25 cellular contexts compared by ENCODE assay signal in genomic region chr1:239126881-239127280, GRCh38.
DNase-seq lines count a peak whose midpoint lies in the region; ATAC-seq, FAIRE-seq and TF ChIP-seq lines count a peak whose summit lies in the region.
"Had no signal": no experiment of that assay in that cellular context is flagged by ENCODE, and none has a peak within 500 bp of the region (broad histone marks: within the 10 kb centered on the region; RNA-seq: fewer than 3 reads in every experiment).

No MANE protein-coding gene starts in this region.

- no peak overlapping the region for H3K4me3 ChIP-seq in A549
- no peak overlapping the region for H3K4me3 ChIP-seq in HUES48 (ENCODE audit: low read depth, low read length)
- H3K4me3 ChIP-seq: ascending aorta, colonic mucosa, lower lobe of right lung, thoracic aorta had no signal

- H3K9me3 Mint-ChIP-seq in activated T-helper 17 cell treated with anti-CD3 and anti-CD28 coated beads, Interleukin-2, amount 50 U/mL, for 72 hours: no peaks in the 10 kb centered on the region
- H3K9me3 Mint-ChIP-seq in activated naive CD8-positive, alpha-beta T cell treated with anti-CD3 and anti-CD28 coated beads, Interleukin-2, amount 50 U/mL, for 24 hours: peaks cover 5% of the 10 kb centered on the region
- H3K9me3 Mint-ChIP-seq: activated CD8-positive, alpha-beta T cell treated with anti-CD3 and anti-CD28 coated beads for 36 hours had no signal

- H3K27ac ChIP-seq in A549 (no peak overlapping the region), HUES48 (ENCODE audit: low read depth, low read length) (peak overlapping the region; percentile 73)
- H3K27ac ChIP-seq: ascending aorta, colonic mucosa, lower lobe of right lung, thoracic aorta had no signal

- H3K27ac Mint-ChIP-seq in activated T-helper 17 cell treated with anti-CD3 and anti-CD28 coated beads, Interleukin-2, amount 50 U/mL, for 72 hours: no peak overlapping the region
- H3K27ac Mint-ChIP-seq in activated naive CD8-positive, alpha-beta T cell treated with anti-CD3 and anti-CD28 coated beads, Interleukin-2, amount 50 U/mL, for 24 hours: no peak overlapping the region
- H3K27ac Mint-ChIP-seq: activated B cell treated with CpG ODN at 0.5 μM for 24 hours; activated CD8-positive, alpha-beta T cell treated with anti-CD3 and anti-CD28 coated beads for 36 hours; activated naive CD4-positive, alpha-beta T cell treated with anti-CD3 and anti-CD28 coated beads, Interleukin-2, amount 10 ng/mL, durations not matched to agents 7 days and 5 days; T-helper 17 cell had no signal

- 49% methylated on average over 3 of the region's 3 CpGs for WGBS in A549 (ENCODE audit: missing lambda C conversion rate)

- TF ChIP-seq POLR2A in A549 (IDR thresholded peaks at IDR 0.05; ENCODE audit: low read length): no peak

- TF ChIP-seq CTCF in A549 (IDR thresholded peaks at IDR 0.05): no peak

- H3K27me3 Mint-ChIP-seq in activated T-helper 17 cell treated with anti-CD3 and anti-CD28 coated beads, Interleukin-2, amount 50 U/mL, for 72 hours: no peaks in the 10 kb centered on the region
- no peaks in the 10 kb centered on the region for H3K27me3 Mint-ChIP-seq in activated naive CD8-positive, alpha-beta T cell treated with anti-CD3 and anti-CD28 coated beads, Interleukin-2, amount 50 U/mL, for 24 hours
- H3K27me3 Mint-ChIP-seq: activated B cell treated with CpG ODN at 0.5 μM for 24 hours; activated CD8-positive, alpha-beta T cell treated with anti-CD3 and anti-CD28 coated beads for 36 hours; activated naive CD4-positive, alpha-beta T cell treated with anti-CD3 and anti-CD28 coated beads, Interleukin-2, amount 10 ng/mL, durations not matched to agents 7 days and 5 days; T-helper 17 cell had no signal

- no peaks in the 10 kb centered on the region for H3K4me1 Mint-ChIP-seq in activated T-helper 17 cell treated with anti-CD3 and anti-CD28 coated beads, Interleukin-2, amount 50 U/mL, for 72 hours
- H3K4me1 Mint-ChIP-seq in activated naive CD8-positive, alpha-beta T cell treated with anti-CD3 and anti-CD28 coated beads, Interleukin-2, amount 50 U/mL, for 24 hours: no peaks in the 10 kb centered on the region
- H3K4me1 Mint-ChIP-seq: activated B cell treated with CpG ODN at 0.5 μM for 24 hours; activated naive CD4-positive, alpha-beta T cell treated with anti-CD3 and anti-CD28 coated beads, Interleukin-2, amount 10 ng/mL, durations not matched to agents 7 days and 5 days; T-helper 17 cell had no signal

- H3K4me2 ChIP-seq in A549: no peak overlapping the region

- ATAC-seq in A549: no peak
- ATAC-seq in activated T-helper 17 cell treated with anti-CD3 and anti-CD28 coated beads, Interleukin-2, amount 50 U/mL, for 72 hours (replicated peaks): no peak
- no peak for ATAC-seq in activated naive CD8-positive, alpha-beta T cell treated with anti-CD3 and anti-CD28 coated beads, Interleukin-2, amount 50 U/mL, for 24 hours
- ATAC-seq: activated CD8-positive, alpha-beta T cell treated with anti-CD3 and anti-CD28 coated beads for 36 hours; lower lobe of right lung; right cardiac atrium; T-helper 17 cell had no signal

- no peaks in the 10 kb centered on the region for H3K36me3 Mint-ChIP-seq in activated T-helper 17 cell treated with anti-CD3 and anti-CD28 coated beads, Interleukin-2, amount 50 U/mL, for 72 hours (ENCODE audit: low read depth)
- H3K36me3 Mint-ChIP-seq in activated naive CD8-positive, alpha-beta T cell treated with anti-CD3 and anti-CD28 coated beads, Interleukin-2, amount 50 U/mL, for 24 hours (ENCODE audit: low read depth): no peaks in the 10 kb centered on the region
- H3K36me3 Mint-ChIP-seq: activated naive CD4-positive, alpha-beta T cell treated with anti-CD3 and anti-CD28 coated beads, Interleukin-2, amount 10 ng/mL, durations not matched to agents 7 days and 5 days had no signal

- TF ChIP-seq EP300 in A549 (IDR thresholded peaks at IDR 0.05): no peak

- POLR2A ChIA-PET in A549 (lab: Yijun Ruan, JAX): no interaction called here

- DNase-seq in A549 (ENCODE audit: low read depth in 1 of 2, low spot score in 1 of 2) (no peak), astrocyte of the hippocampus (ENCODE audit: low read depth, low spot score) (peak; percentile 19), iris pigment epithelial cell (ENCODE audit: low read depth) (peak; percentile 1), NCI-H2196 (lab: John Stamatoyannopoulos, UW; ENCODE audit: unreplicated experiment) (no peak), NCI-H748 (lab: John Stamatoyannopoulos, UW; ENCODE audit: unreplicated experiment) (no peak)
- no peak for DNase-seq in activated naive CD8-positive, alpha-beta T cell treated with anti-CD3 and anti-CD28 coated beads, Interleukin-2, amount 50 U/mL, for 24 hours
- DNase-seq: ACHN; activated B cell treated with CpG ODN at 0.5 μM for 24 hours; activated CD8-positive, alpha-beta T cell treated with anti-CD3 and anti-CD28 coated beads for 36 hours; activated naive CD4-positive, alpha-beta T cell treated with anti-CD3 and anti-CD28 coated beads, Interleukin-2, amount 10 ng/mL, durations not matched to agents 7 days and 5 days; C1 segment of cervical spinal cord; colonic mucosa; DMS 273 treated with DMSO at 0.1 percent for 48 hours; lower lobe of right lung; NCI-H1436 treated with DMSO at 0.1 percent for 48 hours; NCI-H2171; NCI-H526 treated with DMSO at 0.1 percent for 48 hours; right cardiac atrium; SHP77 treated with DMSO at 0.1 percent for 48 hours; T-helper 17 cell had no signal

- H3K27me3 ChIP-seq in HUES48 (ENCODE audit: control insufficient read depth, insufficient read depth, low read length): no peaks in the 10 kb centered on the region
- H3K27me3 ChIP-seq: ascending aorta, colonic mucosa had no signal

- no peaks in the 10 kb centered on the region for H3K36me3 ChIP-seq in HUES48 (ENCODE audit: control insufficient read depth, insufficient read depth, low read length)
- H3K36me3 ChIP-seq: ascending aorta, colonic mucosa, lower lobe of right lung, thoracic aorta had no signal

- no peaks in the 10 kb centered on the region for H3K4me1 ChIP-seq in A549
- H3K4me1 ChIP-seq in HUES48 (ENCODE audit: control insufficient read depth, insufficient read depth, low read length): peaks cover 48% of the 10 kb centered on the region
- H3K4me1 ChIP-seq: ascending aorta, colonic mucosa, lower lobe of right lung had no signal

- no peak overlapping the region for H3K4me3 Mint-ChIP-seq in activated T-helper 17 cell treated with anti-CD3 and anti-CD28 coated beads, Interleukin-2, amount 50 U/mL, for 72 hours
- H3K4me3 Mint-ChIP-seq in activated naive CD8-positive, alpha-beta T cell treated with anti-CD3 and anti-CD28 coated beads, Interleukin-2, amount 50 U/mL, for 24 hours: no peak overlapping the region
- H3K4me3 Mint-ChIP-seq: activated B cell treated with CpG ODN at 0.5 μM for 24 hours; activated CD8-positive, alpha-beta T cell treated with anti-CD3 and anti-CD28 coated beads for 36 hours; activated naive CD4-positive, alpha-beta T cell treated with anti-CD3 and anti-CD28 coated beads, Interleukin-2, amount 10 ng/mL, durations not matched to agents 7 days and 5 days; T-helper 17 cell had no signal

- H3K9me3 ChIP-seq in A549 (no peaks in the 10 kb centered on the region), HUES48 (ENCODE audit: control insufficient read depth, insufficient read depth, low read length) (no peaks in the 10 kb centered on the region)
- H3K9me3 ChIP-seq: ascending aorta, colonic mucosa, lower lobe of right lung, thoracic aorta had no signal

- no peak for FAIRE-seq in A549 (lab: Jason Lieb, UNC)
- FAIRE-seq: islet of Langerhans had no signal

- no peak overlapping the region for H3K9ac ChIP-seq in HUES48 (ENCODE audit: low read depth, low read length)

- CTCF ChIA-PET in A549 (lab: Yijun Ruan, JAX): interaction anchor here (0.8 kb wide), 1 partner anchor 9 kb away, joined by 3 read pairs; no protein-coding TSS in a partner anchor

- no peak for TF ChIP-seq RAD21 in A549 (conservative IDR thresholded peaks at IDR 0.05 in 1 of 2, IDR thresholded peaks at IDR 0.05 in 1 of 2)

TF ChIP-seq in A549, 52 proteins besides CTCF, POLR2A, EP300 and RAD21:
- TF ChIP-seq RCOR1 (IDR thresholded peaks at IDR 0.05; ENCODE audit: low read depth, low read length): no peak
- no peak for TF ChIP-seq FOSL2 (IDR thresholded peaks at IDR 0.05)
- peak; percentile 34; the same call in 1 of the 2 replicates for TF ChIP-seq FOSL2 (CRISPR knock-in tag; IDR thresholded peaks at IDR 0.05)

Comparison
In these comparisons a context has a peak if more than half of its experiments do, and no peak if none do; other contexts are left out.
1. DNase-seq: peak in astrocyte of the hippocampus (single experiment) and iris pigment epithelial cell (single experiment); none in A549 (0 of 2), NCI-H2196 (single experiment), NCI-H748 (single experiment) and activated naive CD8-positive, alpha-beta T cell treated with anti-CD3 and anti-CD28 coated beads, Interleukin-2, amount 50 U/mL, for 24 hours (single experiment).